In the genomic region with DNA sequence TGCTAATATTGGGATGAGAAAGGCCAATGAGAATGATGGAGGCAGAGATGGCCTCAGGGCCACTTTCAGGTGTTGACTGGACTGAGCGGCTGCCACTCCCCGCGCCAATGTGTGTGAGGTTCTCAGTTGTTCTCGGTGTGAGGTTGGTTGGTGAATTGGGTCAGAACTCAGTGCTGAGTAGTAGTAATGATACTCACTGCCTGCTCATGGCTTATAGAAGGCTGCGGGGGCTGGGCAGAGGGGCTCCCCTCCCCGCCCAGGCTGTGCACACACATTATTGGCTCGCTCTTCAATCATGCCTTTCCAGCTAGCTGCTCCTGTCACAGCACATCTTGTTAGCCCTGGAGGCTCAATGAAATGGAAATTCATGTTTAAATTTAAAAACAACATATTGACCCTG, we compare ENCODE assay signal across 24 cellular contexts.
"Had no signal": no experiment of that assay in that cellular context is flagged by ENCODE, and none has a peak within 500 bp of the region (broad histone marks: within the 10 kb centered on the region; RNA-seq: fewer than 3 reads in every experiment).

No MANE protein-coding gene starts in this region.

- H3K9me3 ChIP-seq: stomach, suprapubic skin, testis, thoracic aorta, thyroid gland, tibial artery, transverse colon, upper lobe of left lung, upper lobe of right lung, uterus, vagina had no signal

- H3K36me3 ChIP-seq: stomach, suprapubic skin, thoracic aorta, thyroid gland, tibial artery, tibial nerve, transverse colon, upper lobe of left lung, upper lobe of right lung, uterus, vagina had no signal

- H3K4me3 ChIP-seq: stomach, suprapubic skin, testis, thoracic aorta, thyroid gland, tibial artery, tibial nerve, transverse colon, upper lobe of left lung, upper lobe of right lung, uterus, vagina had no signal

- H3K27ac ChIP-seq: stomach, suprapubic skin, testis, thoracic aorta, thyroid gland, tibial artery, tibial nerve, transverse colon, upper lobe of left lung, upper lobe of right lung, uterus, vagina had no signal

- H3K4me1 ChIP-seq: stomach, suprapubic skin, testis, thyroid gland, tibial artery, tibial nerve, transverse colon, upper lobe of left lung, upper lobe of right lung, uterus, vagina had no signal

- DNase-seq: stimulated activated CD4-positive, alpha-beta T cell treated with anti-CD3 and anti-CD28 coated beads, Interleukin-2, amount 100 ng/mL, for 48 hours; stimulated activated CD4-positive, alpha-beta T cell treated with anti-CD3 and anti-CD28 coated beads, Interleukin-4, amount 100 ng/mL, for 1 hour; stimulated activated CD4-positive, alpha-beta T cell treated with anti-CD3 and anti-CD28 coated beads, Interleukin-4, amount 100 ng/mL, for 24 hours; stimulated activated CD4-positive, alpha-beta T cell treated with anti-CD3 and anti-CD28 coated beads, Interleukin-4, amount 100 ng/mL, for 4 hours; stimulated activated CD8-positive, alpha-beta memory T cell treated with anti-CD3 and anti-CD28 coated beads, Interleukin-4, amount 100 ng/mL, for 48 hours; stimulated activated naive B cell treated with anti-CD40 and anti-IgM and Interleukin-4, amounts not matched to agents 10 μg/mL and 1 μg/mL and 100 μg/mL, for 72 hours; stimulated activated naive CD4-positive, alpha-beta T cell; stimulated activated naive CD4-positive, alpha-beta T cell treated with Interleukin-2 at 50 U/mL for 16 hours; stimulated activated naive CD8-positive, alpha-beta T cell treated with anti-CD3 and anti-CD28 coated beads, Interleukin-15, amount 100 ng/mL, for 72 hours; stimulated activated naive CD8-positive, alpha-beta T cell treated with anti-CD3 and anti-CD28 coated beads, Interleukin-15, Interleukin-2, amounts not matched to agents 100 U/mL and 50 U/mL, for 24 hours; stomach; substantia nigra; testis; thyroid gland; tibial artery; transverse colon; trophoblast cell; upper lobe of left lung; upper lobe of right lung; uterus had no signal

- H3K27me3 ChIP-seq: suprapubic skin, testis, thyroid gland, tibial nerve, transverse colon, upper lobe of left lung, upper lobe of right lung, uterus, vagina had no signal
